Comparison of ENCODE assay signal across 15 cellular contexts in genomic region chr4:76758996-76759395, GRCh38.
DNase-seq lines count a peak whose midpoint lies in the region; ATAC-seq, FAIRE-seq and TF ChIP-seq lines count a peak whose summit lies in the region.
"Had no signal": no experiment of that assay in that cellular context is flagged by ENCODE, and none has a peak within 500 bp of the region (broad histone marks: within the 10 kb centered on the region; RNA-seq: fewer than 3 reads in every experiment).

No MANE protein-coding gene starts in this region.

- no peaks in the 10 kb centered on the region for H3K9me3 ChIP-seq in HepG2 (ENCODE audit: low read length)
- H3K9me3 ChIP-seq: left ventricle myocardium inferior had no signal

- no peak for TF ChIP-seq POLR2A in HepG2 (IDR thresholded peaks at IDR 0.05; ENCODE audit: insufficient read depth in 1 of 2, low read depth in 2 of 2, low read length in 2 of 2)

- H3K36me3 ChIP-seq in HepG2 (replicated peaks in 1 of 2; ENCODE audit: control insufficient read depth in 1 of 2, insufficient read depth in 2 of 2, low read length in 2 of 2): no peaks in the 10 kb centered on the region

- TF ChIP-seq CTCF in GM12865 (IDR thresholded peaks at IDR 0.05; ENCODE audit: insufficient read depth, low read depth, low read length, missing control alignments) (no peak), chondrocyte (IDR thresholded peaks at IDR 0.05) (no peak), HepG2 (CRISPR knock-in tag; IDR thresholded peaks at IDR 0.05) (no peak)

- CTCF ChIA-PET in HepG2 (lab: Yijun Ruan, JAX; ENCODE audit: low intra/inter-chr PET ratio, low total read pairs): interaction anchor here (1.6 kb wide), 1 partner anchor 248 kb away, joined by 27 read pairs; no protein-coding TSS in a partner anchor

- no peak overlapping the region for H3K4me2 ChIP-seq in HepG2 (ENCODE audit: low read depth, low read length)

- no peak overlapping the region for H3K27ac ChIP-seq in HepG2 (ENCODE audit: extremely low read length, insufficient read depth, low read length)
- H3K27ac ChIP-seq: cardiac muscle cell, left ventricle myocardium inferior had no signal

- peak; percentile 73 for ATAC-seq in GM19452 (IDR thresholded peaks at IDR 0.05; ENCODE audit: unreplicated experiment)
- ATAC-seq in HG03354 (IDR thresholded peaks at IDR 0.05; ENCODE audit: poor library complexity, severe bottlenecking, unreplicated experiment): peak; percentile 57
- no peak for ATAC-seq in HepG2
- ATAC-seq in HG03135 (IDR thresholded peaks at IDR 0.05; ENCODE audit: unreplicated experiment): no peak
- no peak for ATAC-seq in GM21367 (IDR thresholded peaks at IDR 0.05; ENCODE audit: unreplicated experiment)

- TF ChIP-seq EP300 in HepG2 (IDR thresholded peaks at IDR 0.05; ENCODE audit: low read depth in 2 of 2, low read length in 2 of 2): no peak
- TF ChIP-seq EP300 in HepG2 (CRISPR knock-in tag; IDR thresholded peaks at IDR 0.05; ENCODE audit: borderline replicate concordance): no peak

- H3K27me3 ChIP-seq in HepG2 (ENCODE audit: control insufficient read depth in 1 of 2, insufficient read depth in 2 of 2, low read length in 2 of 2): peaks cover 0 to 6% of the 10 kb centered on the region in 2 experiments; a peak in 3 of 5 replicates
- H3K27me3 ChIP-seq: cardiac muscle cell had no signal

- peak; percentile 51 for DNase-seq in GM12865 (ENCODE audit: low read depth)
- no peak for DNase-seq in chondrocyte (ENCODE audit: low spot score)
- DNase-seq in HepG2 (ENCODE audit: low spot score): no peak
- no peak for DNase-seq in NOMO-1 treated with dmso at 0.1 percent for 144 hours (lab: John Stamatoyannopoulos, UW; ENCODE audit: unreplicated experiment)
- DNase-seq: activated CD4-positive, alpha-beta T cell treated with anti-CD3 and anti-CD28 coated beads, Interleukin-2, amount 10 ng/mL, durations not matched to agents 7 days and 5 days; activated T-cell treated with anti-CD3 and anti-CD28 coated beads, Interleukin-2, amount 50 U/mL, for 48 hours; left ventricle myocardium inferior; NCI-H2081 treated with DMSO at 0.1 percent for 48 hours; NCI-H524 treated with DMSO at 0.1 percent for 48 hours; stimulated activated CD4-positive, alpha-beta T cell treated with anti-CD3 and anti-CD28 coated beads, Interleukin-2, amount 100 ng/mL, for 48 hours had no signal

- H3K9me3 Mint-ChIP-seq in chondrocyte (ENCODE audit: low read depth): no peaks in the 10 kb centered on the region
- H3K9me3 Mint-ChIP-seq: activated CD4-positive, alpha-beta T cell treated with anti-CD3 and anti-CD28 coated beads, Interleukin-2, amount 10 ng/mL, durations not matched to agents 7 days and 5 days had no signal

- H3K9ac ChIP-seq in HepG2 (ENCODE audit: insufficient read depth, low read depth, low read length): no peak overlapping the region

- H2AFZ ChIP-seq in HepG2 (ENCODE audit: low read length): no peak overlapping the region

- in situ Hi-C loops in HepG2 (cut with HindIII; ENCODE audit: extremely low pct_ligation_motif_present, low pct_unique_long_range_greater_than_20kb): loop anchor here (5.0 kb wide), 1 partner anchor 327 kb away; no protein-coding TSS in a partner anchor

- no TSS peak for BruUV-seq in HepG2 (replicated peaks; lab: Mats Ljungman, UMichigan)

- intact Hi-C loops in HepG2 (cut with micrococcal nuclease; ENCODE audit: unreplicated experiment): loop anchor here (1.0 to 2.0 kb wide), 2 partner anchors 248 to 328 kb away; no protein-coding TSS in a partner anchor

- H3K4me3 Mint-ChIP-seq in chondrocyte (ENCODE audit: unreplicated experiment): no peak overlapping the region
- H3K4me3 Mint-ChIP-seq: activated CD4-positive, alpha-beta T cell treated with anti-CD3 and anti-CD28 coated beads, Interleukin-2, amount 10 ng/mL, durations not matched to agents 7 days and 5 days had no signal

- H3K27me3 Mint-ChIP-seq in chondrocyte (ENCODE audit: low read depth): no peaks in the 10 kb centered on the region

- no peaks in the 10 kb centered on the region for H3K79me2 ChIP-seq in HepG2 (ENCODE audit: insufficient read depth, low read length)

- WGBS in HepG2 (ENCODE audit: low lambda C conversion rate): 29% methylated on average over 3 of the region's 3 CpGs

- no peak overlapping the region for H3K4me3 ChIP-seq in GM12865 (ENCODE audit: low read depth, low read length)
- no peak overlapping the region for H3K4me3 ChIP-seq in HepG2 (replicated peaks in 1 of 3; ENCODE audit: insufficient read depth in 1 of 3, low read depth in 2 of 3, low read length in 3 of 3)
- H3K4me3 ChIP-seq: cardiac muscle cell, left ventricle myocardium inferior had no signal

- peaks cover 73% of the 10 kb centered on the region for H3K4me1 Mint-ChIP-seq in chondrocyte (ENCODE audit: low read depth)

- TF ChIP-seq RAD21 in HepG2 (CRISPR knock-in tag; IDR thresholded peaks at IDR 0.05): no peak

- H3K4me1 ChIP-seq in HepG2 (ENCODE audit: insufficient read depth, low read length): no peaks in the 10 kb centered on the region

- H4K20me1 ChIP-seq in HepG2 (ENCODE audit: insufficient read depth, low read length): no peaks in the 10 kb centered on the region

- peaks cover 14% of the 10 kb centered on the region for H3K36me3 Mint-ChIP-seq in chondrocyte (ENCODE audit: low read depth)

- POLR2A ChIA-PET in HepG2 (lab: Yijun Ruan, JAX): no interaction called here

- FAIRE-seq in HepG2 (lab: Jason Lieb, UNC): no peak

- H3K27ac Mint-ChIP-seq in chondrocyte (ENCODE audit: unreplicated experiment): peak overlapping the region; percentile 82
- H3K27ac Mint-ChIP-seq: activated CD4-positive, alpha-beta T cell treated with anti-CD3 and anti-CD28 coated beads, Interleukin-2, amount 10 ng/mL, durations not matched to agents 7 days and 5 days had no signal

TF ChIP-seq in HepG2, 621 proteins besides CTCF, POLR2A, EP300 and RAD21:
- TF ChIP-seq ZNF546 (CRISPR knock-in tag; conservative IDR thresholded peaks at IDR 0.05): no peak
- no peak for TF ChIP-seq ZNF577 (CRISPR knock-in tag; IDR thresholded peaks at IDR 0.05; ENCODE audit: borderline replicate concordance, low read depth)
- no peak for TF ChIP-seq NFATC3 (CRISPR knock-in tag; IDR thresholded peaks at IDR 0.05)
TF ChIP-seq in HepG2: peak in this region for 0.

Comparison
In these comparisons a context has a peak if more than half of its experiments do, and no peak if none do; other contexts are left out.
1. ATAC-seq: peak in GM19452 (single experiment) and HG03354 (single experiment); none in HepG2 (single experiment), HG03135 (single experiment) and GM21367 (single experiment).